In the genomic region with DNA sequence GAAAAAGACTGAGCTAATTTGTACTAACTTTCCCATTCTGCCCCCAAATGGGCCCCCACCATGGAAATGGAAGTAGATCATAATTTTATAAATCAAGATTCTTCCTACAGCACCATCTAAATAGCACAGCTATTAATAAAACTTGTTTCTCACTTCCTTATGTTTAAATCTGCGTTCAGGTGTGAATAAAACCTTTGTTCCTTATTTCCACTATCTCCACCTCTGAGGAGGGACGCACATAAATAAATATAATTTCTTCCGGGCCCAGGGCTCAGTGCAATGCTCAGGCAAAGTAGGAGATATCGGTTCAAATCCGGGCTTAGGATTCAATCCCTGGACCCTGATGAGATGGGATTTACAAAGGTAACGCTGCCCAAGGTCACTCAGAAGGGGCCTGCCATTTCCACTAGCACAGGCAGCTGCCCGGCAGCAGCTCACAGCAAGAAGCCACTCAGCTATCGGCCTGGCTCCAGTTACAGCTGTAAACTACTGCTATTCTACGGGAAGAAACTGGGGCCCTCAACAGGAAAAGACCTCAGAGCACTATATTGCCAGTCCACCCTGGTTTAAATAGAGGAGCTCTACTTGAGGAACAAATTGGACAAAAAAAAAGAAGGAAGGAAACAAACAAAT, we compare ENCODE assay signal across 22 cellular contexts. TPM values are rescaled to one million over a fixed set of nuclear protein-coding genes. Genes with fewer than 3 reads are reported as not detected.
DNase-seq lines count a peak whose midpoint lies in the region; ATAC-seq, FAIRE-seq and TF ChIP-seq lines count a peak whose summit lies in the region.
"Had no signal": no experiment of that assay in that cellular context is flagged by ENCODE, and none has a peak within 500 bp of the region (broad histone marks: within the 10 kb centered on the region; RNA-seq: fewer than 3 reads in every experiment).

No MANE protein-coding gene starts in this region.

- H3K36me3 ChIP-seq in left ventricle myocardium inferior = no peaks in the 10 kb centered on the region
- no peaks in the 10 kb centered on the region for H3K36me3 ChIP-seq in mucosa of descending colon (ENCODE audit: low read depth)
- no peaks in the 10 kb centered on the region for H3K36me3 ChIP-seq in tibial nerve
- no peaks in the 10 kb centered on the region for H3K36me3 ChIP-seq in kidney (ENCODE audit: control insufficient read depth in 1 of 2, insufficient read depth in 2 of 2, low read length in 2 of 2)

- TF ChIP-seq EP300 in tibial nerve (IDR thresholded peaks at IDR 0.05) = no peak

- TF ChIP-seq POLR2A in tibial nerve (IDR thresholded peaks at IDR 0.05) = no peak

- no peak for TF ChIP-seq CTCF in left ventricle myocardium inferior (IDR thresholded peaks at IDR 0.05; ENCODE audit: borderline replicate concordance)
- no peak for TF ChIP-seq CTCF in astrocyte of the spinal cord (IDR thresholded peaks at IDR 0.05; ENCODE audit: low read depth, low read length)
- no peak for TF ChIP-seq CTCF in mucosa of descending colon (IDR thresholded peaks at IDR 0.05)
- no peak for TF ChIP-seq CTCF in tibial nerve (IDR thresholded peaks at IDR 0.05)
- no peak for TF ChIP-seq CTCF in kidney (IDR thresholded peaks at IDR 0.05; ENCODE audit: borderline replicate concordance, extremely low read depth, insufficient read depth)

- peaks cover 23% of the 10 kb centered on the region for H3K4me1 ChIP-seq in left ventricle myocardium inferior
- peaks cover 29% of the 10 kb centered on the region for H3K4me1 ChIP-seq in mucosa of descending colon (ENCODE audit: low read depth)
- H3K4me1 ChIP-seq in tibial nerve = peaks cover 0 to 25% (median 4%) of the 10 kb centered on the region in 4 donors
- H3K4me1 ChIP-seq in kidney (ENCODE audit: control insufficient read depth in 1 of 2, insufficient read depth in 1 of 2, low read depth in 1 of 2, low read length in 2 of 2) = peaks cover 0 to 6% of the 10 kb centered on the region in 2 donors
- H3K4me1 ChIP-seq: body of pancreas had no signal

- H3K4me3 ChIP-seq in left ventricle myocardium inferior = no peak overlapping the region
- H3K4me3 ChIP-seq in astrocyte of the spinal cord (ENCODE audit: low read depth, low read length) = no peak overlapping the region
- no peak overlapping the region for H3K4me3 ChIP-seq in mucosa of descending colon
- no peak overlapping the region for H3K4me3 ChIP-seq in tibial nerve
- no peak overlapping the region for H3K4me3 ChIP-seq in kidney (ENCODE audit: low read length in 2 of 2)
- H3K4me3 ChIP-seq: body of pancreas, GM12878 had no signal

- H3K27ac ChIP-seq in left ventricle myocardium inferior (replicated peaks) (peak overlapping the region; percentile 2), tibial nerve (no peak overlapping the region), kidney (ENCODE audit: low read depth in 2 of 2, low read length in 2 of 2) (no peak overlapping the region)
- H3K27ac ChIP-seq: body of pancreas had no signal

- ATAC-seq in left cardiac atrium (no peak), mucosa of descending colon (peak; percentile 72)
- ATAC-seq: body of pancreas; GM12878; left lobe of liver; natural killer cell treated with Interleukin-12 subunit alpha and Interleukin-12 subunit beta and Interleukin-15 and Interleukin-18, amount 100 ng/mL, for 72 hours had no signal

- H3K27me3 ChIP-seq in left ventricle myocardium inferior (ENCODE audit: low read depth) (no peaks in the 10 kb centered on the region), tibial nerve (no peaks in the 10 kb centered on the region)
- H3K27me3 ChIP-seq: body of pancreas had no signal

- DNase-seq in left ventricle myocardium inferior (peak; percentile 19), left cardiac atrium (no peak), astrocyte of the spinal cord (ENCODE audit: low read depth, low spot score) (peak; percentile 48), mucosa of descending colon (peak in 2 of 3 donors; percentile 23 to 43), SHP77 (lab: John Stamatoyannopoulos, UW) (no peak), SIG-M5 (lab: John Stamatoyannopoulos, UW) (no peak), tibial nerve (ENCODE audit: low spot score in 2 of 2) (no peak), kidney (no peak)
- DNase-seq: activated CD4-positive, alpha-beta T cell treated with anti-CD3 and anti-CD28 coated beads, Interleukin-2, amount 10 ng/mL, durations not matched to agents 7 days and 5 days; activated naive CD4-positive, alpha-beta T cell treated with anti-CD3 and anti-CD28 coated beads, Interleukin-2, amount 10 ng/mL, durations not matched to agents 7 days and 5 days; activated T-cell treated with anti-CD3 and anti-CD28 coated beads for 4 hours; body of pancreas; Caco-2; hippocampal formation; KG1; NCI-H1105; NCI-H446; OCI-M1 had no signal

- H3K9me3 ChIP-seq in left ventricle myocardium inferior (replicated peaks) (no peaks in the 10 kb centered on the region), mucosa of descending colon (no peaks in the 10 kb centered on the region), tibial nerve (no peaks in the 10 kb centered on the region), kidney (ENCODE audit: control insufficient read depth in 1 of 2, low read length in 2 of 2) (no peaks in the 10 kb centered on the region)
- H3K9me3 ChIP-seq: body of pancreas, Caco-2 had no signal

- no peak overlapping the region for H3K9ac ChIP-seq in kidney (ENCODE audit: low read length in 2 of 2)

- 85 to 89% methylated on average over 9 of the region's 9 CpGs for WGBS in tibial nerve, 2 donors

- in situ Hi-C loops in astrocyte of the spinal cord (cut with HindIII; ENCODE audit: low sequenced_read_pairs) = no loop called here

- no peak for FAIRE-seq in kidney (lab: Jason Lieb, UNC)
- FAIRE-seq: G401.6, GM12878 had no signal

- intact Hi-C loops in left ventricle myocardium inferior (cut with micrococcal nuclease) = no loop called here
- intact Hi-C loops in left cardiac atrium (cut with DNase I) = no loop called here
- intact Hi-C loops in mucosa of descending colon (cut with DNase I, micrococcal nuclease) = no loop called here
- intact Hi-C loops in kidney (cut with DNase I) = no loop called here

RNA-seq across cellular contexts. Expression of gene FOXP1, which starts 52.5 kb away (rescaled TPM):
- total RNA-seq in left ventricle myocardium inferior (41.2 TPM), left cardiac atrium (10 to 100 TPM; 42.1 to 50.0 TPM), mucosa of descending colon (100 to 1,000 TPM; 133 to 217 (median 214) TPM), tibial nerve (100 to 1,000 TPM in 1 of 4 donors, 10 to 100 TPM in 3; 86.4 to 107 (median 93.8) TPM), kidney (87.2 TPM)
- polyA plus RNA-seq in kidney (ENCODE audit: insufficient read depth, low read depth, low replicate concordance) = 6.7 TPM

Comparison
In these comparisons a context has a peak if more than half of its experiments do, and no peak if none do; other contexts are left out.
1. DNase-seq: peak in left ventricle myocardium inferior (single experiment), astrocyte of the spinal cord (single experiment) and mucosa of descending colon (2 of 3); none in left cardiac atrium (single experiment), SHP77 (0 of 2), SIG-M5 (single experiment), tibial nerve (0 of 2) and kidney (single experiment).